ENCODE assay signal across 8 cellular contexts in genomic region chr2:101697124-101697793, GRCh38. TPM values are rescaled to one million over a fixed set of nuclear protein-coding genes. Genes with fewer than 3 reads are reported as not detected.
DNase-seq lines count a peak whose midpoint lies in the region; ATAC-seq and TF ChIP-seq lines count a peak whose summit lies in the region.

Gene MAP4K4 (plus strand): TSS chr2:101697707. CDS start chr2:101698081, 374 bp downstream.

- peaks cover 7% of the 10 kb centered on the region for H3K36me3 Mint-ChIP-seq in activated CD4-positive, alpha-beta T cell treated with anti-CD3 and anti-CD28 coated beads, Interleukin-2, amount 10 ng/mL, durations not matched to agents 24 days and 14 days (ENCODE audit: low read depth)

- H3K4me3 ChIP-seq in GM08714 (ENCODE audit: low read length) (peak within 1 kb of the TSS; percentile 90), colonic mucosa (peak within 1 kb of the TSS; percentile 65)

- intact Hi-C loops in activated CD4-positive, alpha-beta T cell treated with anti-CD3 and anti-CD28 coated beads, Interleukin-2, amount 10 ng/mL, durations not matched to agents 24 days and 14 days (cut with micrococcal nuclease): loop anchor here (1.0 to 5.0 kb wide), 5 partner anchors 9 to 445 kb away; partner anchors contain the start of genes CNOT11 and RNF149
- intact Hi-C loops in colonic mucosa (cut with DNase I): loop anchor here (10.0 kb wide), 1 partner anchor 128 kb away; no protein-coding TSS in a partner anchor

- H3K4me1 ChIP-seq in colonic mucosa: no peaks in the 10 kb centered on the region

- H3K4me3 Mint-ChIP-seq in activated CD4-positive, alpha-beta T cell treated with anti-CD3 and anti-CD28 coated beads, Interleukin-2, amount 10 ng/mL, durations not matched to agents 24 days and 14 days: peak within 1 kb of the TSS; percentile 85

- no peaks in the 10 kb centered on the region for H3K9me3 Mint-ChIP-seq in activated CD4-positive, alpha-beta T cell treated with anti-CD3 and anti-CD28 coated beads, Interleukin-2, amount 10 ng/mL, durations not matched to agents 24 days and 14 days

- peak within 1 kb of the TSS; percentile 68 to 80 for H3K9ac ChIP-seq in colonic mucosa (ENCODE audit: low read depth in 2 of 2, low read length in 2 of 2)

- peaks cover 22% of the 10 kb centered on the region for H3K4me1 Mint-ChIP-seq in activated CD4-positive, alpha-beta T cell treated with anti-CD3 and anti-CD28 coated beads, Interleukin-2, amount 10 ng/mL, durations not matched to agents 24 days and 14 days

- ATAC-seq in HG02973 (IDR thresholded peaks at IDR 0.05; ENCODE audit: unreplicated experiment) (peak; percentile 49), HG03139 (IDR thresholded peaks at IDR 0.05; ENCODE audit: unreplicated experiment) (no peak)

- no peak for TF ChIP-seq CTCF in colonic mucosa (IDR thresholded peaks at IDR 0.05)

- H3K27me3 ChIP-seq in colonic mucosa: no peaks in the 10 kb centered on the region

- H3K9me3 ChIP-seq in colonic mucosa: no peaks in the 10 kb centered on the region

- DNase-seq in NCI-H460 (ENCODE audit: extremely low read depth, low read depth) (peak; percentile 73), colonic mucosa (peak; percentile 79), kidney glomerular epithelial cell (lab: John Stamatoyannopoulos, UW) (peak; percentile 80)
- DNase-seq in activated CD4-positive, alpha-beta T cell treated with anti-CD3 and anti-CD28 coated beads, Interleukin-2, amount 10 ng/mL, durations not matched to agents 24 days and 14 days: peak; percentile 91
- peak; percentile 60 to 65 for DNase-seq in stimulated activated CD4-positive, alpha-beta T cell treated with anti-CD3 and anti-CD28 coated beads, Interleukin-15, amount 100 ng/mL, for 1 hour (ENCODE audit: low read depth in 1 of 2, low spot score in 1 of 2)

- no peaks in the 10 kb centered on the region for H3K27me3 Mint-ChIP-seq in activated CD4-positive, alpha-beta T cell treated with anti-CD3 and anti-CD28 coated beads, Interleukin-2, amount 10 ng/mL, durations not matched to agents 24 days and 14 days

- no peaks in the 10 kb centered on the region for H3K36me3 ChIP-seq in colonic mucosa

- peak within 1 kb of the TSS; percentile 88 for H3K27ac Mint-ChIP-seq in activated CD4-positive, alpha-beta T cell treated with anti-CD3 and anti-CD28 coated beads, Interleukin-2, amount 10 ng/mL, durations not matched to agents 24 days and 14 days

- H3K27ac ChIP-seq in colonic mucosa: peak within 1 kb of the TSS; percentile 55

RNA-seq across cellular contexts. Expression of gene MAP4K4, which starts in this region (rescaled TPM):
- total RNA-seq in NCI-H460 (2014; rRNA removed; shearing (Covaris generic)): 35.6 and 40.2 TPM in 2 replicates
- polyA plus RNA-seq in NCI-H460 (2014; cell fraction: nucleus; rRNA removed): 16.3 and 16.8 TPM in 2 replicates
- total RNA-seq in activated CD4-positive, alpha-beta T cell treated with anti-CD3 and anti-CD28 coated beads, Interleukin-2, amount 10 ng/mL, durations not matched to agents 24 days and 14 days: 41.2 and 42.6 TPM in 2 replicates
- 10 to 100 TPM; 26.8 to 30.7 TPM for total RNA-seq in colonic mucosa
